29 cellular contexts compared by ENCODE assay signal in genomic region chr1:85652327-85652726, GRCh38.
"Had no signal": no experiment of that assay in that cellular context is flagged by ENCODE, and none has a peak within 500 bp of the region (broad histone marks: within the 10 kb centered on the region; RNA-seq: fewer than 3 reads in every experiment).

No MANE protein-coding gene starts in this region.

- H3K4me1 Mint-ChIP-seq: natural killer cell; nephron; stimulated activated effector memory CD8-positive, alpha-beta T cell treated with anti-CD3 and anti-CD28 coated beads, Interleukin-12 subunit alpha, Interleukin-12 subunit beta, amount 100 ng/mL, for 72 hours; stimulated activated naive B cell treated with anti-CD40 and anti-IgM and Interleukin-4, amounts not matched to agents 10 μg/mL and 1 μg/mL and 100 μg/mL, for 72 hours had no signal

- ATAC-seq: natural killer cell; psoas muscle; right cardiac atrium; right lobe of liver; stimulated activated effector memory CD8-positive, alpha-beta T cell treated with anti-CD3 and anti-CD28 coated beads, Interleukin-12 subunit alpha, Interleukin-12 subunit beta, amount 100 ng/mL, for 72 hours; stimulated activated naive B cell treated with anti-CD40 and anti-IgM and Interleukin-4, amounts not matched to agents 10 μg/mL and 1 μg/mL and 100 μg/mL, for 72 hours had no signal

- H3K36me3 ChIP-seq: neural progenitor cell, ovary, right lobe of liver had no signal

- H3K27me3 Mint-ChIP-seq: progenitor cell of endocrine pancreas; stimulated activated naive B cell treated with anti-CD40 and anti-IgM and Interleukin-4, amounts not matched to agents 10 μg/mL and 1 μg/mL and 100 μg/mL, for 72 hours; stimulated activated naive CD8-positive, alpha-beta T cell treated with anti-CD3 and anti-CD28 coated beads, Interleukin-15, Interleukin-2, amounts not matched to agents 100 ng/mL and 50 ng/mL, for 24 hours had no signal

- H3K9me3 Mint-ChIP-seq: natural killer cell had no signal

- FAIRE-seq: small intestine, urothelium cell line had no signal

- DNase-seq: natural killer cell; occipital lobe; ovary; posterior cingulate gyrus; psoas muscle; right cardiac atrium; right lobe of liver; sigmoid colon; small intestine; stimulated activated CD4-positive, alpha-beta T cell treated with anti-CD3 and anti-CD28 coated beads, Interleukin-15, amount 100 ng/mL, for 24 hours; stimulated activated CD4-positive, alpha-beta T cell treated with anti-CD3 and anti-CD28 coated beads, Interleukin-2, amount 100 ng/mL, for 24 hours; stimulated activated CD4-positive, alpha-beta T cell treated with anti-CD3 and anti-CD28 coated beads, Interleukin-2, amount 100 ng/mL, for 48 hours; stimulated activated CD4-positive, alpha-beta T cell treated with anti-CD3 and anti-CD28 coated beads, Interleukin-4, amount 100 ng/mL, for 24 hours; stimulated activated naive B cell treated with anti-CD40 and anti-IgM and Interleukin-4, amounts not matched to agents 10 μg/mL and 1 μg/mL and 100 μg/mL, for 72 hours; stimulated activated naive CD4-positive, alpha-beta T cell treated with Interleukin-2 at 50 U/mL for 16 hours; stomach; thyroid gland; trophoblast cell; upper lobe of left lung had no signal

- H3K27ac ChIP-seq: neural progenitor cell, ovary, parathyroid adenoma, psoas muscle, right lobe of liver, sigmoid colon, stomach, thoracic aorta, thyroid gland, tibial nerve, upper lobe of left lung, vagina had no signal

- H3K4me3 ChIP-seq: neural progenitor cell, ovary, psoas muscle, right lobe of liver, sigmoid colon, stomach, thoracic aorta, thyroid gland, tibial nerve, upper lobe of left lung, vagina had no signal

- H3K4me1 ChIP-seq: parathyroid adenoma, psoas muscle, sigmoid colon, stomach, tibial nerve, upper lobe of left lung, vagina had no signal

- H3K4me3 Mint-ChIP-seq: natural killer cell; nephron; neural progenitor cell; stimulated activated effector memory CD8-positive, alpha-beta T cell treated with anti-CD3 and anti-CD28 coated beads, Interleukin-12 subunit alpha, Interleukin-12 subunit beta, amount 100 ng/mL, for 72 hours; stimulated activated naive B cell treated with anti-CD40 and anti-IgM and Interleukin-4, amounts not matched to agents 10 μg/mL and 1 μg/mL and 100 μg/mL, for 72 hours; stimulated activated naive CD8-positive, alpha-beta T cell treated with anti-CD3 and anti-CD28 coated beads, Interleukin-15, Interleukin-2, amounts not matched to agents 100 ng/mL and 50 ng/mL, for 24 hours had no signal

- H3K27ac Mint-ChIP-seq: natural killer cell; nephron; neural progenitor cell; progenitor cell of endocrine pancreas; stimulated activated effector memory CD8-positive, alpha-beta T cell treated with anti-CD3 and anti-CD28 coated beads, Interleukin-12 subunit alpha, Interleukin-12 subunit beta, amount 100 ng/mL, for 72 hours; stimulated activated naive B cell treated with anti-CD40 and anti-IgM and Interleukin-4, amounts not matched to agents 10 μg/mL and 1 μg/mL and 100 μg/mL, for 72 hours; stimulated activated naive CD8-positive, alpha-beta T cell treated with anti-CD3 and anti-CD28 coated beads, Interleukin-15, Interleukin-2, amounts not matched to agents 100 ng/mL and 50 ng/mL, for 24 hours had no signal

- H3K9me3 ChIP-seq: ovary, right lobe of liver, thyroid gland, vagina had no signal
